Comparison of ENCODE assay signal across 27 cellular contexts in the genomic region with DNA sequence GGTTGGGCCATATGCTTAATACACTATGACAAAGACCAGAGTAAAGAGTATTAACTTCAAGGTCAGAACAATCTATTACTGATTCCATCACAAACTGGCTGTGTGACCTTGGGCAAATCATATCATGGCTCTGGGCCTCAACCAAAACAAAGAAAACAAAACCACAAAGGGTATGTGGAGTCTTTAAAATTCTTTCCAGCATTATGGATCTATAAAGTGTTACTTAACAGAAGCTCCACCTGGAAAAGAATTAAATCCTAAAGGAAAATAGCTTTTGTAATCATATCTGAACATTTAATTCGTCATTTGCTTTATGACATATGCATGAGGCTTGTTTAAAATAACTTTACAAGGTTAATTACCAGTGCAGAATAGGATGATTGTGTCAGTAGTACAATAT.
"Had no signal": no experiment of that assay in that cellular context is flagged by ENCODE, and none has a peak within 500 bp of the region (broad histone marks: within the 10 kb centered on the region; RNA-seq: fewer than 3 reads in every experiment).

No MANE protein-coding gene starts in this region.

- H3K4me3 ChIP-seq: stomach, suprapubic skin, testis, thoracic aorta, thyroid gland, tibial artery, tibial nerve, transverse colon, upper lobe of left lung, upper lobe of right lung, uterus, vagina had no signal

- FAIRE-seq: urothelium cell line had no signal

- H3K4me1 ChIP-seq: stomach, suprapubic skin, testis, thyroid gland, tibial artery, tibial nerve, transverse colon, upper lobe of left lung, upper lobe of right lung, uterus, vagina had no signal

- H3K36me3 ChIP-seq: stomach, suprapubic skin, thoracic aorta, thyroid gland, tibial artery, tibial nerve, transverse colon, upper lobe of left lung, upper lobe of right lung, uterus, vagina had no signal

- DNase-seq: stimulated activated CD4-positive, alpha-beta T cell treated with anti-CD3 and anti-CD28 coated beads, Interleukin-2, amount 100 ng/mL, for 48 hours; stimulated activated CD4-positive, alpha-beta T cell treated with anti-CD3 and anti-CD28 coated beads, Interleukin-4, amount 100 ng/mL, for 1 hour; stimulated activated CD4-positive, alpha-beta T cell treated with anti-CD3 and anti-CD28 coated beads, Interleukin-4, amount 100 ng/mL, for 24 hours; stimulated activated CD4-positive, alpha-beta T cell treated with anti-CD3 and anti-CD28 coated beads, Interleukin-4, amount 100 ng/mL, for 4 hours; stimulated activated CD8-positive, alpha-beta memory T cell treated with anti-CD3 and anti-CD28 coated beads, Interleukin-4, amount 100 ng/mL, for 48 hours; stimulated activated naive B cell treated with anti-CD40 and anti-IgM and Interleukin-4, amounts not matched to agents 10 μg/mL and 1 μg/mL and 100 μg/mL, for 72 hours; stimulated activated naive CD4-positive, alpha-beta T cell; stimulated activated naive CD4-positive, alpha-beta T cell treated with Interleukin-2 at 50 U/mL for 16 hours; stimulated activated naive CD8-positive, alpha-beta T cell treated with anti-CD3 and anti-CD28 coated beads, Interleukin-15, amount 100 ng/mL, for 72 hours; stimulated activated naive CD8-positive, alpha-beta T cell treated with anti-CD3 and anti-CD28 coated beads, Interleukin-15, Interleukin-2, amounts not matched to agents 100 U/mL and 50 U/mL, for 24 hours; stomach; substantia nigra; testis; thyroid gland; tibial artery; transverse colon; trophoblast cell; upper lobe of left lung; upper lobe of right lung; uterus had no signal

- H3K9me3 ChIP-seq: stomach, suprapubic skin, testis, thoracic aorta, thyroid gland, tibial artery, tibial nerve, transverse colon, upper lobe of left lung, upper lobe of right lung, uterus, vagina had no signal

- H3K27ac ChIP-seq: stomach, suprapubic skin, testis, thoracic aorta, thyroid gland, tibial artery, tibial nerve, transverse colon, upper lobe of left lung, upper lobe of right lung, uterus, vagina had no signal

- H3K27me3 ChIP-seq: stomach, suprapubic skin, testis, thyroid gland, tibial artery, tibial nerve, transverse colon, upper lobe of left lung, upper lobe of right lung, uterus, vagina had no signal

- ATAC-seq: stimulated activated effector memory CD8-positive, alpha-beta T cell treated with anti-CD3 and anti-CD28 coated beads, Interleukin-12 subunit alpha, Interleukin-12 subunit beta, amount 100 ng/mL, for 72 hours; stimulated activated memory B cell treated with anti-CD40 and anti-IgM and Interleukin-4, amounts not matched to agents 10 μg/mL and 1 μg/mL and 100 μg/mL, for 72 hours; stimulated activated naive B cell treated with anti-CD40 and anti-IgM and Interleukin-4, amounts not matched to agents 10 μg/mL and 1 μg/mL and 100 μg/mL, for 72 hours; stimulated activated naive CD8-positive, alpha-beta T cell treated with anti-CD3 and anti-CD28 coated beads, Interleukin-15, amount 100 ng/mL, for 72 hours; stimulated activated naive CD8-positive, alpha-beta T cell treated with anti-CD3 and anti-CD28 coated beads, Interleukin-15, Interleukin-2, amounts not matched to agents 100 U/mL and 50 U/mL, for 24 hours; upper lobe of right lung had no signal
